Comparison of ENCODE assay signal across 16 cellular contexts in genomic region chr2:197075286-197075685, GRCh38.
"Had no signal": no experiment of that assay in that cellular context is flagged by ENCODE, and none has a peak within 500 bp of the region (broad histone marks: within the 10 kb centered on the region; RNA-seq: fewer than 3 reads in every experiment).

No MANE protein-coding gene starts in this region.

- DNase-seq: cortex of kidney; effector memory CD4-positive, alpha-beta T cell; heart left ventricle; hippocampal formation; psoas muscle; sigmoid colon; stimulated activated CD4-positive, alpha-beta T cell treated with anti-CD3 and anti-CD28 coated beads, Interleukin-2, amount 100 ng/mL, for 24 hours; stimulated activated CD4-positive, alpha-beta T cell treated with anti-CD3 and anti-CD28 coated beads, Interleukin-4, amount 100 ng/mL, for 4 hours; stimulated activated naive B cell treated with anti-CD40 and anti-IgM and Interleukin-4, amounts not matched to agents 10 μg/mL and 1 μg/mL and 100 μg/mL, for 72 hours had no signal

- H3K4me1 ChIP-seq: psoas muscle had no signal

- ATAC-seq: esophagus mucosa; heart left ventricle; psoas muscle; stimulated activated naive B cell treated with anti-CD40 and anti-IgM and Interleukin-4, amounts not matched to agents 10 μg/mL and 1 μg/mL and 100 μg/mL, for 72 hours had no signal

- H3K27ac ChIP-seq: neutrophil, psoas muscle had no signal

- H3K36me3 ChIP-seq: right atrium auricular region had no signal

- H3K4me3 Mint-ChIP-seq: stimulated activated naive B cell treated with anti-CD40 and anti-IgM and Interleukin-4, amounts not matched to agents 10 μg/mL and 1 μg/mL and 100 μg/mL, for 72 hours had no signal

- FAIRE-seq: endometrium, frontal cortex had no signal

- H3K27me3 Mint-ChIP-seq: naive thymus-derived CD4-positive, alpha-beta T cell; stimulated activated naive B cell treated with anti-CD40 and anti-IgM and Interleukin-4, amounts not matched to agents 10 μg/mL and 1 μg/mL and 100 μg/mL, for 72 hours had no signal

- H3K4me3 ChIP-seq: heart left ventricle, psoas muscle, right atrium auricular region, sigmoid colon, skin epidermis had no signal

- H3K27me3 ChIP-seq: heart left ventricle, neutrophil, right atrium auricular region, sigmoid colon had no signal
